Comparison of ENCODE assay signal across 15 cellular contexts in genomic region chr16:12054396-12054795, GRCh38.
DNase-seq lines count a peak whose midpoint lies in the region; ATAC-seq and TF ChIP-seq lines count a peak whose summit lies in the region.
"Had no signal": no experiment of that assay in that cellular context is flagged by ENCODE, and none has a peak within 500 bp of the region (broad histone marks: within the 10 kb centered on the region; RNA-seq: fewer than 3 reads in every experiment).

No MANE protein-coding gene starts in this region.

- H3K36me3 ChIP-seq in sigmoid colon, result peaks cover 0 to 29% (median 7%) of the 10 kb centered on the region in 4 donors

- TF ChIP-seq EP300 in sigmoid colon (IDR thresholded peaks at IDR 0.05), result no peak

- no peaks in the 10 kb centered on the region for H3K27me3 ChIP-seq in sigmoid colon

- H3K9me3 ChIP-seq in sigmoid colon, result no peaks in the 10 kb centered on the region

- H3K9me3 Mint-ChIP-seq in memory B cell, result no peaks in the 10 kb centered on the region
- H3K9me3 Mint-ChIP-seq in T-helper 2 cell treated with Interferon-gamma antibody and Interleukin-4, amounts not matched to agents 5 μg/mL and 100 μg/mL, for 36 hours, result no peaks in the 10 kb centered on the region
- H3K9me3 Mint-ChIP-seq: H9 had no signal

- no peak for TF ChIP-seq CTCF in sigmoid colon (IDR thresholded peaks at IDR 0.05)

- WGBS in sigmoid colon, 2 donors, result 96% methylated on average over 4 of the region's 4 CpGs

- peak overlapping the region; percentile 76 for H3K27ac Mint-ChIP-seq in memory B cell
- no peak overlapping the region for H3K27ac Mint-ChIP-seq in T-helper 2 cell treated with Interferon-gamma antibody and Interleukin-4, amounts not matched to agents 5 μg/mL and 100 μg/mL, for 36 hours

- H3K4me1 Mint-ChIP-seq in memory B cell, result peaks cover 12% of the 10 kb centered on the region
- H3K4me1 Mint-ChIP-seq in T-helper 2 cell treated with Interferon-gamma antibody and Interleukin-4, amounts not matched to agents 5 μg/mL and 100 μg/mL, for 36 hours (ENCODE audit: low read depth), result peaks cover 4% of the 10 kb centered on the region
- H3K4me1 Mint-ChIP-seq: H9 had no signal

- H3K4me3 Mint-ChIP-seq in memory B cell, result no peak overlapping the region
- no peak overlapping the region for H3K4me3 Mint-ChIP-seq in T-helper 2 cell treated with Interferon-gamma antibody and Interleukin-4, amounts not matched to agents 5 μg/mL and 100 μg/mL, for 36 hours
- H3K4me3 Mint-ChIP-seq: H9 had no signal

- no peak overlapping the region for H3K4me3 ChIP-seq in sigmoid colon

- H3K36me3 Mint-ChIP-seq in memory B cell, result peaks cover 29% of the 10 kb centered on the region
- H3K36me3 Mint-ChIP-seq in T-helper 2 cell treated with Interferon-gamma antibody and Interleukin-4, amounts not matched to agents 5 μg/mL and 100 μg/mL, for 36 hours (ENCODE audit: low read depth), result no peaks in the 10 kb centered on the region

- no peak for TF ChIP-seq POLR2A in sigmoid colon (IDR thresholded peaks at IDR 0.05)

- H3K27ac ChIP-seq in sigmoid colon, result no peak overlapping the region

- intact Hi-C loops in cardiac septum (cut with DNase I) (no loop called here), Right ventricle myocardium inferior (cut with DNase I) (no loop called here), sigmoid colon (cut with DNase I) (no loop called here)

- ATAC-seq in Right ventricle myocardium inferior (no peak), memory B cell (ENCODE audit: low read depth) (no peak), HG03442 (IDR thresholded peaks at IDR 0.05; ENCODE audit: unreplicated experiment) (no peak)
- ATAC-seq: PC-3 had no signal

- no peaks in the 10 kb centered on the region for H3K27me3 Mint-ChIP-seq in memory B cell
- no peaks in the 10 kb centered on the region for H3K27me3 Mint-ChIP-seq in T-helper 2 cell treated with Interferon-gamma antibody and Interleukin-4, amounts not matched to agents 5 μg/mL and 100 μg/mL, for 36 hours (ENCODE audit: low read depth)

- peak; percentile 1 for DNase-seq in cardiac septum (ENCODE audit: low spot score)
- DNase-seq in Right ventricle myocardium inferior (ENCODE audit: missing footprints), result no peak
- no peak for DNase-seq in memory B cell (ENCODE audit: low spot score in 2 of 2)
- peak; percentile 18 for DNase-seq in sigmoid colon
- no peak for DNase-seq in medulla oblongata (ENCODE audit: extremely low spot score)
- no peak for DNase-seq in NCI-H82 treated with DMSO at 0.1 percent for 48 hours (lab: John Stamatoyannopoulos, UW; ENCODE audit: unreplicated experiment)
- DNase-seq in T-helper 2 cell treated with Interferon-gamma antibody and Interleukin-4, amounts not matched to agents 5 μg/mL and 100 μg/mL, for 36 hours (ENCODE audit: low spot score), result no peak
- DNase-seq: DMS79 treated with DMSO at 0.1 percent for 48 hours, H9, NCI-H1436, NCI-H2029, NCI-H2171 treated with DMSO at 0.1 percent for 48 hours, NCI-H446 treated with DMSO at 0.1 percent for 48 hours, PC-3 had no signal

- no peaks in the 10 kb centered on the region for H3K4me1 ChIP-seq in sigmoid colon

Comparison
In these comparisons a context has a peak if more than half of its experiments do, and no peak if none do; other contexts are left out.
1. DNase-seq: peak in cardiac septum (single experiment) and sigmoid colon (single experiment); none in Right ventricle myocardium inferior (single experiment), memory B cell (0 of 2), medulla oblongata (single experiment), NCI-H82 treated with DMSO at 0.1 percent for 48 hours (single experiment) and T-helper 2 cell treated with Interferon-gamma antibody and Interleukin-4, amounts not matched to agents 5 μg/mL and 100 μg/mL, for 36 hours (single experiment).